In genomic region chr10:43573250-43574034, GRCh38 we compare ENCODE assay signal across 8 cellular contexts.
DNase-seq lines count a peak whose midpoint lies in the region; ATAC-seq and TF ChIP-seq lines count a peak whose summit lies in the region.

No MANE protein-coding gene starts in this region.

- DNase-seq in AG10803 (ENCODE audit: low read depth), result no peak
- no peak for DNase-seq in LNCaP clone FGC (ENCODE audit: low read depth)
- DNase-seq in cerebellar nuclear complex (lab: John Stamatoyannopoulos, UW), result no peak
- no peak for DNase-seq in NCI-H146 (lab: John Stamatoyannopoulos, UW)

- peak overlapping the region; percentile 69 for H3K4me3 ChIP-seq in AG10803 (ENCODE audit: low read length)
- peak overlapping the region; percentile 77 for H3K4me3 ChIP-seq in LNCaP clone FGC (ENCODE audit: low read depth, low read length)
- H3K4me3 ChIP-seq in duodenal mucosa (ENCODE audit: low read depth in 1 of 2, low read length in 2 of 2), result peak overlapping the region; percentile 71 to 73

- H3K27me3 Mint-ChIP-seq in nephron (ENCODE audit: low read depth), result peaks cover 7% of the 10 kb centered on the region

- peaks cover 10 to 12% of the 10 kb centered on the region in 2 donors for H3K4me1 ChIP-seq in duodenal mucosa (ENCODE audit: control insufficient read depth in 1 of 2, insufficient read depth in 2 of 2, low read length in 2 of 2)

- H3K9me3 Mint-ChIP-seq in nephron, result peaks cover 8% of the 10 kb centered on the region

- H3K36me3 ChIP-seq in duodenal mucosa (ENCODE audit: control insufficient read depth in 1 of 2, insufficient read depth in 2 of 2, low read length in 2 of 2), result no peaks in the 10 kb centered on the region

- ATAC-seq in HG03139 (IDR thresholded peaks at IDR 0.05; ENCODE audit: unreplicated experiment) (no peak), HG02588 (IDR thresholded peaks at IDR 0.05; ENCODE audit: unreplicated experiment) (no peak)

- TF ChIP-seq CTCF in AG10803 (conservative IDR thresholded peaks at IDR 0.05; ENCODE audit: low read length) (no peak), LNCaP clone FGC (IDR thresholded peaks at IDR 0.05; ENCODE audit: control insufficient read depth, extremely low read depth, insufficient read depth) (no peak), nephron (IDR thresholded peaks at IDR 0.05; ENCODE audit: unreplicated experiment in 3 of 3) (no peak)

- H3K4me3 Mint-ChIP-seq in nephron, result peak overlapping the region; percentile 85 to 96 (median 96)

- peaks cover 22% of the 10 kb centered on the region for H3K4me1 Mint-ChIP-seq in nephron

- peaks cover 15% of the 10 kb centered on the region for H3K36me3 Mint-ChIP-seq in nephron (ENCODE audit: low read depth)

- H3K27ac Mint-ChIP-seq in nephron, result peak overlapping the region; percentile 51 to 76 (median 65)

- no peaks in the 10 kb centered on the region for H3K27me3 ChIP-seq in duodenal mucosa (ENCODE audit: control insufficient read depth in 1 of 2, insufficient read depth in 2 of 2, low read length in 2 of 2)

- peak overlapping the region; percentile 14 to 26 for H3K9ac ChIP-seq in duodenal mucosa (ENCODE audit: low read depth in 1 of 2, low read length in 2 of 2)

- H3K9me3 ChIP-seq in duodenal mucosa (ENCODE audit: control insufficient read depth in 1 of 2, low read length in 2 of 2), result no peaks in the 10 kb centered on the region

- H3K27ac ChIP-seq in duodenal mucosa (ENCODE audit: low read depth, low read length), result no peak overlapping the region
